8 cellular contexts compared by ENCODE assay signal in the genomic region with DNA sequence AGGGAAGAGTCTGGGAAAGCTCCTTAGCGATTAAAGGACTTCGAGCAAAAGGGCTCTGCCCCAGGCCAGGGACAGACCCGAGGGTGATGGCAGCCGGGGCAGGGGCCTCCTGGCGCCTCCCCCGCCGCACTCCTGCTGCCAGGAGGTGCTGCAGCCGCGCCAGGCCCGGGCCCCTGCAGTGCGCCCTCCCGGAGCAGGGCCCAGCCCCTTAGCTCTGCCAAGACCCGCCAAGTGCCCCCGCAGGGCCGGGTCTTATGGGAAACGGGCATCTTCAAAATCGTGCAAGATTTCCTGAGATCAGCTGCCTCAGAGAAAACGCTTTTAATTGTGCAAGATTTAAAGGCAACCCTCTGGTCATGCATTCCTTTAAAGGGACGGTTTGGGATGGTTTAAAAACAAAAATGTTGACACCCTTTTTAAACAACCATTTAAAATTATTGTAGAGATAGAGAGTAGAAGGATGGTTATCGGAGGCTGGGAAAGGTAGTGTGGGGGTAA. TPM values are rescaled to one million over a fixed set of nuclear protein-coding genes. Genes with fewer than 3 reads are reported as not detected.
DNase-seq lines count a peak whose midpoint lies in the region; ATAC-seq, FAIRE-seq and TF ChIP-seq lines count a peak whose summit lies in the region.

No MANE protein-coding gene starts in this region.

- peak; percentile 46 for ATAC-seq in GM21390 (IDR thresholded peaks at IDR 0.05; ENCODE audit: unreplicated experiment)

- H3K4me3 Mint-ChIP-seq in stimulated activated naive CD8-positive, alpha-beta T cell treated with anti-CD3 and anti-CD28 coated beads, Interleukin-15, Interleukin-2, amounts not matched to agents 100 ng/mL and 50 ng/mL, for 24 hours, result peak overlapping the region; percentile 72

- DNase-seq in DMS79 treated with DMSO at 0.1 percent for 48 hours (lab: John Stamatoyannopoulos, UW), result peak; percentile 2
- peak; percentile 40 for DNase-seq in HTR-8/SVneo (ENCODE audit: insufficient read length, low spot score)
- no peak for DNase-seq in ascending aorta (ENCODE audit: low spot score in 2 of 2)
- DNase-seq in inferior parietal cortex (ENCODE audit: extremely low spot score), result peak; percentile 52
- no peak for DNase-seq in kidney tubule cell (ENCODE audit: low spot score)
- no peak for DNase-seq in occipital lobe (lab: John Stamatoyannopoulos, UW)

- no peak overlapping the region for H3K27ac Mint-ChIP-seq in stimulated activated naive CD8-positive, alpha-beta T cell treated with anti-CD3 and anti-CD28 coated beads, Interleukin-15, Interleukin-2, amounts not matched to agents 100 ng/mL and 50 ng/mL, for 24 hours

- FAIRE-seq in HTR-8/SVneo (lab: Jason Lieb, UNC), result no peak

- H3K36me3 ChIP-seq in ascending aorta, result no peaks in the 10 kb centered on the region

- no peaks in the 10 kb centered on the region for H3K9me3 ChIP-seq in ascending aorta

- intact Hi-C loops in ascending aorta (cut with DNase I), result loop anchor here (1.0 to 2.0 kb wide), 5 partner anchors 42 to 148 kb away; partner anchors contain the start of genes CDC14B, HABP4, PRXL2C and ZNF367

- H3K9me3 Mint-ChIP-seq in stimulated activated naive CD8-positive, alpha-beta T cell treated with anti-CD3 and anti-CD28 coated beads, Interleukin-15, Interleukin-2, amounts not matched to agents 100 ng/mL and 50 ng/mL, for 24 hours, result no peaks in the 10 kb centered on the region

- H3K4me3 ChIP-seq in ascending aorta, result peak overlapping the region; percentile 70 to 88

- H3K4me1 ChIP-seq in ascending aorta, result peaks cover 0 to 11% of the 10 kb centered on the region in 2 donors

- peak overlapping the region; percentile 86 to 96 for H3K27ac ChIP-seq in ascending aorta

- no peak for TF ChIP-seq CTCF in ascending aorta (IDR thresholded peaks at IDR 0.05)

- peaks cover 29% of the 10 kb centered on the region for H3K4me1 Mint-ChIP-seq in stimulated activated naive CD8-positive, alpha-beta T cell treated with anti-CD3 and anti-CD28 coated beads, Interleukin-15, Interleukin-2, amounts not matched to agents 100 ng/mL and 50 ng/mL, for 24 hours (ENCODE audit: low read depth)

- H3K27me3 ChIP-seq in ascending aorta, result no peaks in the 10 kb centered on the region

- H3K36me3 Mint-ChIP-seq in stimulated activated naive CD8-positive, alpha-beta T cell treated with anti-CD3 and anti-CD28 coated beads, Interleukin-15, Interleukin-2, amounts not matched to agents 100 ng/mL and 50 ng/mL, for 24 hours (ENCODE audit: low read depth), result no peaks in the 10 kb centered on the region

- peaks cover 4% of the 10 kb centered on the region for H3K27me3 Mint-ChIP-seq in stimulated activated naive CD8-positive, alpha-beta T cell treated with anti-CD3 and anti-CD28 coated beads, Interleukin-15, Interleukin-2, amounts not matched to agents 100 ng/mL and 50 ng/mL, for 24 hours

RNA-seq across cellular contexts. Expression of gene CDC14B, which starts 52.4 kb away (rescaled TPM):
- total RNA-seq in ascending aorta (47.8 TPM), occipital lobe (25.3 TPM)

Comparison
In these comparisons a context has a peak if more than half of its experiments do, and no peak if none do; other contexts are left out.
1. DNase-seq: peak in DMS79 treated with DMSO at 0.1 percent for 48 hours (single experiment), HTR-8/SVneo (single experiment) and inferior parietal cortex (single experiment); none in ascending aorta (0 of 2), kidney tubule cell (single experiment) and occipital lobe (single experiment).